Comparison of ENCODE assay signal across 25 cellular contexts in the genomic region with DNA sequence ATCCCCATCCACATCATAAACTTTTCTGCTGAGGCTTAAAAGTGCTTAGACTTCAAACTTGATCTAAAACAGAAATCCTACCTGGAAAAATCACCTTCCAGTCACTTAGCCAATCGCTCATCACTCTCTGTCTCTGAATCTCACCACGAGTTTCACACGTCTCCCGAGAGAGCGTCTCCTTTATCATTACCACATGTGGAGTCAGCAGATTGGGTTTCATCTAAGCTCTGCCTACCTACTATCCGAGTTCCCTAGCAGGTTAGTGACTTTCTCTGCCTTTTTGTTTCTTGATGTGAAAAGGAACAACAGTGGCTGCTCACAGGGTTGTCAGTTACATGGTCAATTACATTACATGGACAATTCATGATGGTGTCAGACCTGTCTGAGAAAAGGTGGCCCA.
DNase-seq lines count a peak whose midpoint lies in the region; ATAC-seq and TF ChIP-seq lines count a peak whose summit lies in the region.
"Had no signal": no experiment of that assay in that cellular context is flagged by ENCODE, and none has a peak within 500 bp of the region (broad histone marks: within the 10 kb centered on the region; RNA-seq: fewer than 3 reads in every experiment).

No MANE protein-coding gene starts in this region.

- H3K27ac ChIP-seq in mammary epithelial cell (ENCODE audit: insufficient read depth, low read depth, low read length) (no peak overlapping the region), RWPE2 (ENCODE audit: poor library complexity, severe bottlenecking) (peak overlapping the region; percentile 87), mesendoderm (ENCODE audit: low read depth, low read length) (no peak overlapping the region)
- H3K27ac ChIP-seq: C4-2B, SJSA1 had no signal

- no peak for ATAC-seq in RWPE2 (ENCODE audit: low read depth)
- ATAC-seq: Panc1 had no signal

- H3K36me3 ChIP-seq in mammary epithelial cell (ENCODE audit: insufficient read depth, low read length) (no peaks in the 10 kb centered on the region), RWPE2 (ENCODE audit: low read depth) (no peaks in the 10 kb centered on the region), mesendoderm (ENCODE audit: control insufficient read depth, insufficient read depth, low read length) (no peaks in the 10 kb centered on the region)
- H3K36me3 ChIP-seq: SJSA1 had no signal

- no peak overlapping the region for H3K9ac ChIP-seq in mammary epithelial cell (ENCODE audit: insufficient read depth, low read length)
- H3K9ac ChIP-seq in mesendoderm (ENCODE audit: low read length) = no peak overlapping the region

- H3K27me3 ChIP-seq in mammary epithelial cell (ENCODE audit: insufficient read depth, low read length) = no peaks in the 10 kb centered on the region
- H3K27me3 ChIP-seq in RWPE2 (ENCODE audit: insufficient read depth, poor library complexity, severe bottlenecking) = no peaks in the 10 kb centered on the region
- H3K27me3 ChIP-seq in mesendoderm (ENCODE audit: insufficient read depth, low read length, poor library complexity) = no peaks in the 10 kb centered on the region
- H3K27me3 ChIP-seq: SJSA1 had no signal

- peaks cover 14% of the 10 kb centered on the region for H3K36me3 Mint-ChIP-seq in MCF 10A (ENCODE audit: insufficient read depth, unreplicated experiment)
- H3K36me3 Mint-ChIP-seq: CD8-positive, alpha-beta memory T cell had no signal

- POLR2A ChIA-PET in MCF 10A (lab: Yijun Ruan, JAX) = no interaction called here

- no peak overlapping the region for H2BK5ac ChIP-seq in mesendoderm (ENCODE audit: low read length)

- H3K18ac ChIP-seq in mesendoderm (ENCODE audit: low read length) = no peak overlapping the region

- no peak overlapping the region for H3K4me3 Mint-ChIP-seq in MCF 10A (ENCODE audit: unreplicated experiment)
- H3K4me3 Mint-ChIP-seq: CD8-positive, alpha-beta memory T cell; IgD-negative memory B cell had no signal

- peak overlapping the region; percentile 71 for H3K27ac Mint-ChIP-seq in MCF 10A (ENCODE audit: low read depth, unreplicated experiment)
- H3K27ac Mint-ChIP-seq: CD8-positive, alpha-beta memory T cell had no signal

- H3K23ac ChIP-seq in mesendoderm (ENCODE audit: low read length) = no peak overlapping the region

- H3K79me1 ChIP-seq in mesendoderm (ENCODE audit: low read length) = no peaks in the 10 kb centered on the region

- TF ChIP-seq CTCF in MCF 10A (IDR thresholded peaks at IDR 0.05; ENCODE audit: unreplicated experiment) (no peak), mammary epithelial cell (conservative IDR thresholded peaks at IDR 0.05 in 1 of 2, IDR thresholded peaks at IDR 0.05 in 1 of 2; ENCODE audit: extremely low read depth in 1 of 2, insufficient read depth in 1 of 2, low read depth in 1 of 2, low read length in 2 of 2) (no peak), RWPE2 (IDR thresholded peaks at IDR 0.05; ENCODE audit: poor library complexity, severe bottlenecking) (no peak)

- H4K8ac ChIP-seq in mesendoderm (ENCODE audit: low read depth, low read length) = no peak overlapping the region

- no peak overlapping the region for H3K4me2 ChIP-seq in mammary epithelial cell (ENCODE audit: insufficient read depth, low read depth, low read length)
- no peak overlapping the region for H3K4me2 ChIP-seq in mesendoderm (ENCODE audit: low read length)

- no peak overlapping the region for H2AK5ac ChIP-seq in mesendoderm (ENCODE audit: low read length)

- no peak overlapping the region for H2AFZ ChIP-seq in mammary epithelial cell (ENCODE audit: low read depth, low read length)

- BruUV-seq in MCF 10A (replicated peaks; lab: Mats Ljungman, UMichigan) (no TSS peak), mammary epithelial cell (replicated peaks; lab: Mats Ljungman, UMichigan) (no TSS peak)

- H2BK120ac ChIP-seq in mesendoderm (ENCODE audit: low read depth, low read length) = no peak overlapping the region

- H4K20me1 ChIP-seq in mammary epithelial cell (ENCODE audit: insufficient read depth, low read length) = no peaks in the 10 kb centered on the region

- H3K9me3 ChIP-seq in mammary epithelial cell (replicated peaks; ENCODE audit: insufficient read depth, low read length) (no peaks in the 10 kb centered on the region), RWPE2 (ENCODE audit: severe bottlenecking) (no peaks in the 10 kb centered on the region)

- H3K4me1 Mint-ChIP-seq in MCF 10A (ENCODE audit: insufficient read depth, unreplicated experiment) = peaks cover 61% of the 10 kb centered on the region
- H3K4me1 Mint-ChIP-seq: CD8-positive, alpha-beta memory T cell; IgD-negative memory B cell had no signal

- no peak overlapping the region for H2BK15ac ChIP-seq in mesendoderm (replicated peaks; ENCODE audit: low read depth)

- intact Hi-C loops in MCF 10A (cut with micrococcal nuclease) (no loop called here), mammary epithelial cell (cut with micrococcal nuclease) (no loop called here)

- H3K79me2 ChIP-seq in mammary epithelial cell (ENCODE audit: insufficient read depth, low read length) (no peaks in the 10 kb centered on the region), mesendoderm (ENCODE audit: control insufficient read depth, insufficient read depth, low read length) (no peaks in the 10 kb centered on the region)

- H3K27me3 Mint-ChIP-seq in MCF 10A (ENCODE audit: insufficient read depth, unreplicated experiment) = no peaks in the 10 kb centered on the region
- H3K27me3 Mint-ChIP-seq: IgD-negative memory B cell had no signal

- H3K56ac ChIP-seq in mesendoderm (ENCODE audit: low read length) = no peak overlapping the region

- dilution Hi-C loops in mammary epithelial cell (cut with HindIII; ENCODE audit: low sequenced_read_pairs) = no loop called here

- CTCF ChIA-PET in MCF 10A (lab: Yijun Ruan, JAX) = interaction anchor here (0.6 kb wide), 1 partner anchor 499 kb away, joined by 3 read pairs; no protein-coding TSS in a partner anchor
- CTCF ChIA-PET in mammary epithelial cell (lab: Charles Lee; ENCODE audit: low non-redundant PET) = no interaction called here

- DNase-seq in MCF 10A (ENCODE audit: unreplicated experiment) (no peak), mammary epithelial cell (no peak), RWPE2 (ENCODE audit: low spot score) (no peak), mesendoderm (peak; percentile 88), NCI-H1092 treated with DMSO at 0.1 percent for 48 hours (lab: John Stamatoyannopoulos, UW) (no peak)
- DNase-seq in effector CD4-positive, alpha-beta T cell = no peak
- DNase-seq in activated effector memory CD4-positive, alpha-beta T cell treated with anti-CD3 and anti-CD28 coated beads, Interleukin-2, amount 50 U/mL, for 16 hours = no peak
- DNase-seq in activated T-cell treated with anti-CD3 and anti-CD28 coated beads, Interleukin-2, amount 50 U/mL, for 48 hours = no peak
- DNase-seq: Calu3; CD8-positive, alpha-beta memory T cell; DMS153; GDM1; GOT3; HCEC 1CT; Karpas-422; NCI-H1417 treated with DMSO at 0.1 percent for 48 hours; NCI-H1930; NCI-H226; NCI-H510A treated with DMSO at 0.1 percent for 48 hours; NCI-H748 treated with DMSO at 0.1 percent for 48 hours; NK-92 treated with Interleukin-12 subunit alpha and Interleukin-12 subunit beta, amount 100 ng/mL, for 24 hours had no signal

- H3K9me3 Mint-ChIP-seq in MCF 10A (ENCODE audit: unreplicated experiment) = no peaks in the 10 kb centered on the region
- H3K9me3 Mint-ChIP-seq: CD8-positive, alpha-beta memory T cell; IgD-negative memory B cell had no signal

- no peak overlapping the region for H3K4me3 ChIP-seq in mammary epithelial cell (replicated peaks in 1 of 3; ENCODE audit: insufficient read depth in 1 of 3, low read depth in 2 of 3, low read length in 3 of 3)
- H3K4me3 ChIP-seq in RWPE2 (ENCODE audit: severe bottlenecking) = no peak overlapping the region
- H3K4me3 ChIP-seq in mesendoderm (ENCODE audit: low read length) = no peak overlapping the region
- H3K4me3 ChIP-seq: SJSA1 had no signal

- in situ Hi-C loops in mammary epithelial cell (cut with MboI; ENCODE audit: low sequenced_read_pairs in 2 of 2) = no loop called here

- H3K4me1 ChIP-seq in mammary epithelial cell (ENCODE audit: insufficient read depth, low read length) (peaks cover 66% of the 10 kb centered on the region), RWPE2 (ENCODE audit: insufficient read depth, poor library complexity, severe bottlenecking) (peaks cover 36% of the 10 kb centered on the region), mesendoderm (ENCODE audit: control insufficient read depth, low read depth, low read length) (peaks cover 6% of the 10 kb centered on the region)

- no peak overlapping the region for H3K4ac ChIP-seq in mesendoderm (ENCODE audit: low read depth, low read length)

- 97% methylated on average over 6 of the region's 6 CpGs for WGBS in mammary epithelial cell (ENCODE audit: low coverage, missing lambda C conversion rate)
- WGBS in mesendoderm (ENCODE audit: extremely low coverage, insufficient coverage, low lambda C conversion rate) = no CpG with 5 or more reads among the region's 6 CpGs

- H4K5ac ChIP-seq in mesendoderm (ENCODE audit: low read length) = no peak overlapping the region
